In genomic region chr13:112973577-112973951, GRCh38 we compare ENCODE assay signal across 22 cellular contexts.
"Had no signal": no experiment of that assay in that cellular context is flagged by ENCODE, and none has a peak within 500 bp of the region (broad histone marks: within the 10 kb centered on the region; RNA-seq: fewer than 3 reads in every experiment).

No MANE protein-coding gene starts in this region.

- H3K27ac ChIP-seq: epithelial cell of prostate, left lung, neural progenitor cell, psoas muscle, skin epidermis, suprapubic skin had no signal

- FAIRE-seq: colon, keratinocyte had no signal

- H3K4me3 ChIP-seq: left lung, neural progenitor cell, psoas muscle, skin epidermis, suprapubic skin had no signal

- H3K9ac ChIP-seq: neural progenitor cell had no signal

- ATAC-seq: activated CD8-positive, alpha-beta memory T cell treated with anti-CD3 and anti-CD28 coated beads, Interleukin-2, amount 10 ng/mL, durations not matched to agents 7 days and 5 days; psoas muscle; right cardiac atrium; stimulated activated naive CD8-positive, alpha-beta T cell treated with anti-CD3 and anti-CD28 coated beads, Interleukin-15, amount 100 ng/mL, for 72 hours had no signal

- H3K36me3 ChIP-seq: left lung, neural progenitor cell, suprapubic skin had no signal

- H3K9me3 ChIP-seq: left lung, psoas muscle, suprapubic skin had no signal

- DNase-seq: activated CD4-positive, alpha-beta memory T cell treated with anti-CD3 and anti-CD28 coated beads, Interleukin-2, amount 10 ng/mL, durations not matched to agents 7 days and 5 days; activated CD4-positive, alpha-beta T cell treated with anti-CD3 and anti-CD28 coated beads for 48 hours; activated CD4-positive, CD25-positive, alpha-beta regulatory T cell; activated CD8-positive, alpha-beta memory T cell treated with anti-CD3 and anti-CD28 coated beads, Interleukin-2, amount 10 ng/mL, durations not matched to agents 7 days and 5 days; activated naive CD8-positive, alpha-beta T cell treated with anti-CD3 and anti-CD28 coated beads for 36 hours; amniotic stem cell; foreskin fibroblast; hippocampal formation; naive B cell; stimulated activated CD4-positive, alpha-beta T cell treated with anti-CD3 and anti-CD28 coated beads, Interleukin-15, amount 100 ng/mL, for 24 hours; stimulated activated CD4-positive, alpha-beta T cell treated with anti-CD3 and anti-CD28 coated beads, Interleukin-2, amount 100 ng/mL, for 48 hours; stimulated activated naive CD8-positive, alpha-beta T cell treated with anti-CD3 and anti-CD28 coated beads, Interleukin-15, amount 100 ng/mL, for 72 hours; T1000 had no signal
